In the genomic region with DNA sequence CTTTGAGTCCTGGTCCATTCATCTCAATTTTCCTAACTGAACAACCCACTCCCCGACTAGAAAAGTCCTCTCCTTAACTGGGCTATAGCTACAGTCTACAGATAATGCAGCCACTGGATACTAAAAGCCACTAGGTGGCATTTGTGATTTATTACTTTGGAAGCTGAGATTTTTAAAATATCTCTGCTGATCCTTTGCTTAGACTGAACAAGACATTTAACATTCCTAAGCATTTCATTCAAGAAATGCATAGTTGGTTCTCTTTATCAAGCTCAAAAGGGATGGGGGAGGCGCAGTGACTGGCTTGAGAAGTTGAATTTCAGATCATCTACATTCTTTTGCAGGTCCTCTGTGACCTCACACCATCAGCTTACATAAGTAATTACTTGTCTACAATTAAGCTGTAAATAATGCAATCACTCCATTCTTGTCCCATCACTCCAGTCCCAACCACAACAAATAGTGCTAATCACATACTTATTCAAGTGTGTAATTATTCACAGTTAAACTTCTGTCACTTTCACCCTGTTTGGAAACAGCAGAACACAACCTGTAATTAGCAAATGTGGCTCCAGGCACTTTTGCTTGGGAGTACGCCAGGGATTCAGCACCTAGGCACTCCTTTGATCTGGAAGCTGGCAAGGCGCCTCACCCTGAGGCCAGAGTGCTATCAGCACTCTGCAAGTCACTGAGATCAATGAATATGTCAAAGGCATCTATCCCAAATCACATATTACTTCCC, we compare ENCODE assay signal across 12 cellular contexts.
DNase-seq lines count a peak whose midpoint lies in the region; ATAC-seq, FAIRE-seq and TF ChIP-seq lines count a peak whose summit lies in the region.
"Had no signal": no experiment of that assay in that cellular context is flagged by ENCODE, and none has a peak within 500 bp of the region (broad histone marks: within the 10 kb centered on the region; RNA-seq: fewer than 3 reads in every experiment).

No MANE protein-coding gene starts in this region.

- H3K9me3 Mint-ChIP-seq in GM23338 (no peaks in the 10 kb centered on the region), osteocyte (ENCODE audit: unreplicated experiment) (no peaks in the 10 kb centered on the region)

- no peaks in the 10 kb centered on the region for H3K27me3 ChIP-seq in GM23338 (ENCODE audit: insufficient read depth)

- H3K36me3 ChIP-seq in GM23338 (ENCODE audit: insufficient read depth) = no peaks in the 10 kb centered on the region
- H3K36me3 ChIP-seq: lower lobe of right lung had no signal

- peak; percentile 71 for ATAC-seq in GM23338
- no peak for ATAC-seq in HG03469 (IDR thresholded peaks at IDR 0.05; ENCODE audit: unreplicated experiment)

- H2AFZ ChIP-seq in GM23338 = peak overlapping the region; percentile 60; the same call in 1 of the 2 replicates

- H3K9me2 ChIP-seq in GM23338 (ENCODE audit: insufficient read depth) = no peaks in the 10 kb centered on the region; the same call in 1 of the 2 replicates

- H3K4me3 Mint-ChIP-seq in GM23338 (no peak overlapping the region), osteocyte (ENCODE audit: unreplicated experiment) (no peak overlapping the region)
- H3K4me3 Mint-ChIP-seq: activated T-cell treated with anti-CD3 and anti-CD28 coated beads, Interleukin-2, amount 50 U/mL, for 24 hours; stimulated activated naive CD8-positive, alpha-beta T cell treated with anti-CD3 and anti-CD28 coated beads, Interleukin-15, Interleukin-2, amounts not matched to agents 100 ng/mL and 50 ng/mL, for 24 hours had no signal

- no peaks in the 10 kb centered on the region for H3K79me2 ChIP-seq in GM23338 (replicated peaks; ENCODE audit: insufficient read depth)

- no peak for FAIRE-seq in GM19239 (lab: Jason Lieb, UNC)

- H3K4me2 ChIP-seq in GM23338 = peak overlapping the region; percentile 48; the same call in 1 of the 2 replicates

- H3K4me1 ChIP-seq in GM23338 (ENCODE audit: insufficient read depth) = peaks cover 29% of the 10 kb centered on the region

- peak; percentile 43 for DNase-seq in GM23338 (ENCODE audit: low spot score)
- peak; percentile 71 for DNase-seq in NCI-H446 treated with DMSO at 0.1 percent for 48 hours (lab: John Stamatoyannopoulos, UW)
- DNase-seq in epithelial cell of proximal tubule (ENCODE audit: low read depth) = no peak
- no peak for DNase-seq in osteocyte (ENCODE audit: extremely low spot score, unreplicated experiment)
- no peak for DNase-seq in activated gamma-delta T cell treated with Interleukin-2 at 50 U/mL for 16 hours
- no peak for DNase-seq in stimulated activated CD4-positive, alpha-beta T cell treated with anti-CD3 and anti-CD28 coated beads, Interleukin-4, amount 100 ng/mL, for 1 hour
- no peak for DNase-seq in GM19239 (ENCODE audit: insufficient read length, low spot score)
- DNase-seq: activated T-cell treated with anti-CD3 and anti-CD28 coated beads, Interleukin-2, amount 50 U/mL, for 24 hours; lower lobe of right lung had no signal

- peak overlapping the region; percentile 80 for H3K27ac ChIP-seq in GM23338 (ENCODE audit: low read depth)
- H3K27ac ChIP-seq: lower lobe of right lung had no signal

- H3F3A ChIP-seq in GM23338 (replicated peaks; ENCODE audit: low read depth) = no peaks in the 10 kb centered on the region

- TF ChIP-seq CTCF in GM23338 (conservative IDR thresholded peaks at IDR 0.05; ENCODE audit: low read depth in 2 of 2) (peak; percentile 40 to 60), epithelial cell of proximal tubule (conservative IDR thresholded peaks at IDR 0.05; ENCODE audit: low read depth, low read length) (peak; percentile 52), osteocyte (IDR thresholded peaks at IDR 0.05) (peak; percentile 47)

- H3K4me3 ChIP-seq in GM23338 = no peak overlapping the region
- H3K4me3 ChIP-seq in epithelial cell of proximal tubule (ENCODE audit: low read depth, low read length) = no peak overlapping the region
- H3K4me3 ChIP-seq: lower lobe of right lung had no signal

- H3K27me3 Mint-ChIP-seq in GM23338 (ENCODE audit: insufficient read depth, low read depth, poor library complexity) (no peaks in the 10 kb centered on the region), osteocyte (ENCODE audit: unreplicated experiment) (no peaks in the 10 kb centered on the region)
- H3K27me3 Mint-ChIP-seq: activated T-cell treated with anti-CD3 and anti-CD28 coated beads, Interleukin-2, amount 50 U/mL, for 24 hours; IgD-negative memory B cell; stimulated activated naive CD8-positive, alpha-beta T cell treated with anti-CD3 and anti-CD28 coated beads, Interleukin-15, Interleukin-2, amounts not matched to agents 100 ng/mL and 50 ng/mL, for 24 hours had no signal

- H3K36me3 Mint-ChIP-seq in GM23338 (ENCODE audit: low read depth) = no peaks in the 10 kb centered on the region
- no peaks in the 10 kb centered on the region for H3K36me3 Mint-ChIP-seq in osteocyte (ENCODE audit: unreplicated experiment)
- H3K36me3 Mint-ChIP-seq: IgD-negative memory B cell had no signal

- H3K27ac Mint-ChIP-seq in GM23338 (no peak overlapping the region), osteocyte (ENCODE audit: unreplicated experiment) (no peak overlapping the region)
- H3K27ac Mint-ChIP-seq: activated T-cell treated with anti-CD3 and anti-CD28 coated beads, Interleukin-2, amount 50 U/mL, for 24 hours; IgD-negative memory B cell; stimulated activated naive CD8-positive, alpha-beta T cell treated with anti-CD3 and anti-CD28 coated beads, Interleukin-15, Interleukin-2, amounts not matched to agents 100 ng/mL and 50 ng/mL, for 24 hours had no signal

- no peaks in the 10 kb centered on the region for H4K20me1 ChIP-seq in GM23338 (replicated peaks; ENCODE audit: insufficient read depth)

- H3K4me1 Mint-ChIP-seq in GM23338 = peaks cover 33% of the 10 kb centered on the region
- no peaks in the 10 kb centered on the region for H3K4me1 Mint-ChIP-seq in osteocyte (ENCODE audit: unreplicated experiment)
- H3K4me1 Mint-ChIP-seq: IgD-negative memory B cell had no signal

TF ChIP-seq in GM23338, 12 proteins besides CTCF, POLR2A, EP300 and RAD21 (continues in another document):
- TF ChIP-seq ZNF114 (CRISPR knock-in tag; IDR thresholded peaks at IDR 0.05) = no peak
- TF ChIP-seq, protein P1, sequence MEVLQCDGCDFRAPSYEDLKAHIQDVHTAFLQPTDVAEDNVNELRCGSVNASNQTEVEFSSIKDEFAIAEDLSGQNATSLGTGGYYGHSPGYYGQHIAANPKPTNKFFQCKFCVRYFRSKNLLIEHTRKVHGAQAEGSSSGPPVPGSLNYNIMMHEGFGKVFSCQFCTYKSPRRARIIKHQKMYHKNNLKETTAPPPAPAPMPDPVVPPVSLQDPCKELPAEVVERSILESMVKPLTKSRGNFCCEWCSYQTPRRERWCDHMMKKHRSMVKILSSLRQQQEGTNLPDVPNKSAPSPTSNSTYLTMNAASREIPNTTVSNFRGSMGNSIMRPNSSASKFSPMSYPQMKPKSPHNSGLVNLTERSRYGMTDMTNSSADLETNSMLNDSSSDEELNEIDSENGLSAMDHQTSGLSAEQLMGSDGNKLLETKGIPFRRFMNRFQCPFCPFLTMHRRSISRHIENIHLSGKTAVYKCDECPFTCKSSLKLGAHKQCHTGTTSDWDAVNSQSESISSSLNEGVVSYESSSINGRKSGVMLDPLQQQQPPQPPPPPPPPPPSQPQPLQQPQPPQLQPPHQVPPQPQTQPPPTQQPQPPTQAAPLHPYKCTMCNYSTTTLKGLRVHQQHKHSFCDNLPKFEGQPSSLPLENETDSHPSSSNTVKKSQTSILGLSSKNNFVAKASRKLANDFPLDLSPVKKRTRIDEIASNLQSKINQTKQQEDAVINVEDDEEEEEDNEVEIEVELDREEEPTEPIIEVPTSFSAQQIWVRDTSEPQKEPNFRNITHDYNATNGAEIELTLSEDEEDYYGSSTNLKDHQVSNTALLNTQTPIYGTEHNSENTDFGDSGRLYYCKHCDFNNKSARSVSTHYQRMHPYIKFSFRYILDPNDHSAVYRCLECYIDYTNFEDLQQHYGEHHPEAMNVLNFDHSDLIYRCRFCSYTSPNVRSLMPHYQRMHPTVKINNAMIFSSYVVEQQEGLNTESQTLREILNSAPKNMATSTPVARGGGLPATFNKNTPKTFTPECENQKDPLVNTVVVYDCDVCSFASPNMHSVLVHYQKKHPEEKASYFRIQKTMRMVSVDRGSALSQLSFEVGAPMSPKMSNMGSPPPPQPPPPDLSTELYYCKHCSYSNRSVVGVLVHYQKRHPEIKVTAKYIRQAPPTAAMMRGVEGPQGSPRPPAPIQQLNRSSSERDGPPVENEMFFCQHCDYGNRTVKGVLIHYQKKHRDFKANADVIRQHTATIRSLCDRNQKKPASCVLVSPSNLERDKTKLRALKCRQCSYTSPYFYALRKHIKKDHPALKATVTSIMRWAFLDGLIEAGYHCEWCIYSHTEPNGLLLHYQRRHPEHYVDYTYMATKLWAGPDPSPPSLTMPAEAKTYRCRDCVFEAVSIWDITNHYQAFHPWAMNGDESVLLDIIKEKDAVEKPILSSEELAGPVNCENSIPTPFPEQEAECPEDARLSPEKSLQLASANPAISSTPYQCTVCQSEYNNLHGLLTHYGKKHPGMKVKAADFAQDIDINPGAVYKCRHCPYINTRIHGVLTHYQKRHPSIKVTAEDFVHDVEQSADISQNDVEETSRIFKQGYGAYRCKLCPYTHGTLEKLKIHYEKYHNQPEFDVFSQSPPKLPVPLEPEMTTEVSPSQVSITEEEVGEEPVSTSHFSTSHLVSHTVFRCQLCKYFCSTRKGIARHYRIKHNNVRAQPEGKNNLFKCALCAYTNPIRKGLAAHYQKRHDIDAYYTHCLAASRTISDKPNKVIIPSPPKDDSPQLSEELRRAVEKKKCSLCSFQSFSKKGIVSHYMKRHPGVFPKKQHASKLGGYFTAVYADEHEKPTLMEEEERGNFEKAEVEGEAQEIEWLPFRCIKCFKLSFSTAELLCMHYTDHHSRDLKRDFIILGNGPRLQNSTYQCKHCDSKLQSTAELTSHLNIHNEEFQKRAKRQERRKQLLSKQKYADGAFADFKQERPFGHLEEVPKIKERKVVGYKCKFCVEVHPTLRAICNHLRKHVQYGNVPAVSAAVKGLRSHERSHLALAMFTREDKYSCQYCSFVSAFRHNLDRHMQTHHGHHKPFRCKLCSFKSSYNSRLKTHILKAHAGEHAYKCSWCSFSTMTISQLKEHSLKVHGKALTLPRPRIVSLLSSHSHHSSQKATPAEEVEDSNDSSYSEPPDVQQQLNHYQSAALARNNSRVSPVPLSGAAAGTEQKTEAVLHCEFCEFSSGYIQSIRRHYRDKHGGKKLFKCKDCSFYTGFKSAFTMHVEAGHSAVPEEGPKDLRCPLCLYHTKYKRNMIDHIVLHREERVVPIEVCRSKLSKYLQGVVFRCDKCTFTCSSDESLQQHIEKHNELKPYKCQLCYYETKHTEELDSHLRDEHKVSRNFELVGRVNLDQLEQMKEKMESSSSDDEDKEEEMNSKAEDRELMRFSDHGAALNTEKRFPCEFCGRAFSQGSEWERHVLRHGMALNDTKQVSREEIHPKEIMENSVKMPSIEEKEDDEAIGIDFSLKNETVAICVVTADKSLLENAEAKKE (CRISPR knock-in tag; IDR thresholded peaks at IDR 0.05) = no peak
- TF ChIP-seq JUNB (IDR thresholded peaks at IDR 0.05; ENCODE audit: unreplicated experiment) = no peak

Comparison
In these comparisons a context has a peak if more than half of its experiments do, and no peak if none do; other contexts are left out.
1. DNase-seq: peak in GM23338 (single experiment) and NCI-H446 treated with DMSO at 0.1 percent for 48 hours (single experiment); none in epithelial cell of proximal tubule (single experiment), osteocyte (single experiment), activated gamma-delta T cell treated with Interleukin-2 at 50 U/mL for 16 hours (single experiment), stimulated activated CD4-positive, alpha-beta T cell treated with anti-CD3 and anti-CD28 coated beads, Interleukin-4, amount 100 ng/mL, for 1 hour (single experiment) and GM19239 (single experiment).
2. Peak in every context shown above with its lines, with median percentiles within 50 percentile points of each other: CTCF ChIP-seq.